Comparison of ENCODE assay signal across 8 cellular contexts in the genomic region with DNA sequence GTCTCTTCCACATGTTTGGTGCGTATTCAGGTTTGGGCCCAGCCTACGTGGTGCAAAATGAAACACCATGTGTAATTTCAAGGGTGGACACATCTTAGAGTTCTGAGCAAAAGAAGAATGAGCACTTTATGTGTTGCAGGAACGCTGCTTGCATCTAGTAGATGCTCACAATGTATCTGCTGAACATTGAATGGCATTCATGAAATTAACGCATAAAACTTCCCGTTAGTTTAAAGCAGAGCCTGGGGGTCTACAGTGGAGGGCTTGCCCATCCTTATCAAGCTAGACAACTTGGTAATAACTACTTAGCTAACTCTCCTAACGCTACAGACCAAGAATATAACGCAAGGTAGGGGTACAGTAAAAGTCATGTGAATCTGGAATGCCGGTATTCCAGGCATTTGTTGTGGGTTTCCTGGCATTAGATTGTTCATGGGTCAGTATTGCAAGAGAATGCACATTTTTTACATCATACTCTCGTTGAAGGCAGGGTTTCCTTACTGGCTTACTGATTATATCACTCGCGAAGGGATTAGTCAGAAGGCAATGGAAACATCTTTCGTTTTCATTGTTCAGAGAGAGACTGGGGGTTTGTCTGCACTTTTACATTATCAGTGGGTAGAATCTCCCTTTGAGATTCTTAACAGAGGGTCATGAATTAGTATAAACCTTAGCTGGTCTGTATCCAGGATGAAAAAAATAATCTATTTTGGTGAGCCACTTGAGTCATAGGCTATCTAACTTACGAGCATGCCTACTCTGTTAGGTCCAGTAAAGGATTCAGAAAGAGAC.
DNase-seq lines count a peak whose midpoint lies in the region; ATAC-seq and TF ChIP-seq lines count a peak whose summit lies in the region.

No MANE protein-coding gene starts in this region.

- H3K9ac ChIP-seq in parathyroid adenoma: no peak overlapping the region

- H2AFZ ChIP-seq in parathyroid adenoma: no peak overlapping the region

- no peak for ATAC-seq in HG03095 (IDR thresholded peaks at IDR 0.05; ENCODE audit: unreplicated experiment)

- no peak overlapping the region for H3K4me2 ChIP-seq in parathyroid adenoma (ENCODE audit: low read length)

- no peaks in the 10 kb centered on the region for H3K79me2 ChIP-seq in parathyroid adenoma

- peaks cover 13% of the 10 kb centered on the region for H3K4me1 ChIP-seq in parathyroid adenoma

- H3K27ac ChIP-seq in parathyroid adenoma: peak overlapping the region; percentile 43

- H3K9me3 ChIP-seq in parathyroid adenoma (ENCODE audit: control insufficient read depth, low read length): no peaks in the 10 kb centered on the region

- H3K27me3 ChIP-seq in parathyroid adenoma (ENCODE audit: control insufficient read depth, insufficient read depth, low read length): no peaks in the 10 kb centered on the region

- H3K36me3 ChIP-seq in parathyroid adenoma (ENCODE audit: control insufficient read depth, insufficient read depth, low read length): no peaks in the 10 kb centered on the region

- DNase-seq in GM04503 (ENCODE audit: low read depth) (peak; percentile 98), RPMI7951 (ENCODE audit: low read depth) (peak; percentile 98), epithelial cell of esophagus (ENCODE audit: low read depth) (peak; percentile 18), HUDEP-2 (lab: John Stamatoyannopoulos, UW; ENCODE audit: unreplicated experiment in 76 of 76) (no peak), CD1c-positive myeloid dendritic cell (ENCODE audit: extremely low spot score) (no peak)
- DNase-seq in activated naive CD4-positive, alpha-beta T cell treated with anti-CD3 and anti-CD28 coated beads, Interleukin-2, amount 50 U/mL, for 16 hours: no peak

- TF ChIP-seq CTCF in epithelial cell of esophagus (IDR thresholded peaks at IDR 0.05; ENCODE audit: insufficient read depth, low read depth, low read length, missing control alignments): no peak
- TF ChIP-seq CTCF in parathyroid adenoma (IDR thresholded peaks at IDR 0.05): no peak

- H3K4me3 ChIP-seq in epithelial cell of esophagus (ENCODE audit: low read length) (no peak overlapping the region), parathyroid adenoma (ENCODE audit: low read depth, low read length) (no peak overlapping the region)

Comparison
In these comparisons a context has a peak if more than half of its experiments do, and no peak if none do; other contexts are left out.
1. DNase-seq: peak in GM04503 (single experiment), RPMI7951 (single experiment) and epithelial cell of esophagus (single experiment); none in HUDEP-2 (0 of 76), CD1c-positive myeloid dendritic cell (single experiment) and activated naive CD4-positive, alpha-beta T cell treated with anti-CD3 and anti-CD28 coated beads, Interleukin-2, amount 50 U/mL, for 16 hours (single experiment).